In the genomic region with DNA sequence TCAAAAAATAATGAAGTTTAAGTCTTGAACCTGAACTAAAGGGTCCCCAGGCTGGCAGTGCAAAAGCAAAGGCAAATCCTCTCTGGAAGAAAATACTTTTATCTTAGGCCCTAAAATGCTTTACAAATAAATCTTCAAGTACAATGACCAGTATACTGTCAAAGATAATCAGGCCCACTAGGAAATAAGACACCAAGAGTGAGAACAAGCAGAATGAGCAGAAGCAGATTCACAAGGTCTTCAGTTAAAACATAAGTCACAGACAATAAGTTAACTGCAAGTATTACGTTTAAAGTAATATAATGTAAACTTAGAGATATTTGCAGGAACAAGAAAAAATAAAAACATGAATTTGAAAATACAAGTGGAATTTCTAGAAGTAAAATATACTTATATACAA, we compare ENCODE assay signal across 26 cellular contexts. TPM values are rescaled to one million over a fixed set of nuclear protein-coding genes. Genes with fewer than 3 reads are reported as not detected.
DNase-seq lines count a peak whose midpoint lies in the region; ATAC-seq, FAIRE-seq and TF ChIP-seq lines count a peak whose summit lies in the region.
"Had no signal": no experiment of that assay in that cellular context is flagged by ENCODE, and none has a peak within 500 bp of the region (broad histone marks: within the 10 kb centered on the region; RNA-seq: fewer than 3 reads in every experiment).

No MANE protein-coding gene starts in this region.

- POLR2A ChIA-PET in K562 (lab: Yijun Ruan, JAX), result interaction anchor here (1.0 kb wide), 1 partner anchor 8 kb away, joined by 3 read pairs; no protein-coding TSS in a partner anchor

- H3K27me3 Mint-ChIP-seq in GM23338 (ENCODE audit: insufficient read depth, low read depth, poor library complexity), result peaks cover 2% of the 10 kb centered on the region

- no peak overlapping the region for H3K4me2 ChIP-seq in GM23338
- H3K4me2 ChIP-seq in K562 (ENCODE audit: insufficient read depth, low read length), result no peak overlapping the region
- H3K4me2 ChIP-seq: A549 had no signal

- no peaks in the 10 kb centered on the region for H4K20me1 ChIP-seq in GM23338 (replicated peaks; ENCODE audit: insufficient read depth)
- H4K20me1 ChIP-seq in K562 (replicated peaks; ENCODE audit: control insufficient read depth, insufficient read depth, low read length), result no peaks in the 10 kb centered on the region
- H4K20me1 ChIP-seq: BLaER1 treated with 17β-estradiol and CSF1 and Interleukin-3, amounts not matched to agents 10 nM and 100 nM had no signal

- H2AFZ ChIP-seq in GM23338 (no peak overlapping the region), K562 (ENCODE audit: low read depth, low read length) (no peak overlapping the region)

- CTCF ChIA-PET in K562 (lab: Yijun Ruan, JAX; ENCODE audit: low intra/inter-chr PET ratio), result no interaction called here

- TF ChIP-seq CTCF in heart left ventricle (IDR thresholded peaks at IDR 0.05) (no peak), GM23338 (conservative IDR thresholded peaks at IDR 0.05; ENCODE audit: low read depth in 2 of 2) (no peak), K562 (IDR thresholded peaks at IDR 0.05 in 2 of 3, conservative IDR thresholded peaks at IDR 0.05 in 1 of 3; ENCODE audit: insufficient read depth in 2 of 3, low read depth in 1 of 3, low read length in 3 of 3) (no peak), tibial artery (IDR thresholded peaks at IDR 0.05) (no peak)

- intact Hi-C loops in heart left ventricle (cut with DNase I), result no loop called here
- intact Hi-C loops in Right ventricle myocardium superior (cut with DNase I), result no loop called here
- intact Hi-C loops in K562 (cut with micrococcal nuclease), result no loop called here
- intact Hi-C loops in tibial artery (cut with DNase I; ENCODE audit: low total_unique reads), result no loop called here

- H3K27ac Mint-ChIP-seq in GM23338, result peak overlapping the region; percentile 78; the same call in 1 of the 2 replicates
- H3K27ac Mint-ChIP-seq: CD14-positive monocyte; CD4-positive, alpha-beta T cell; CD8-positive, alpha-beta memory T cell; HFFc6 had no signal

- TF ChIP-seq POLR2A in heart left ventricle (IDR thresholded peaks at IDR 0.05) (no peak), K562 (conservative IDR thresholded peaks at IDR 0.05) (no peak)

- H3K36me3 ChIP-seq in heart left ventricle, result no peaks in the 10 kb centered on the region
- H3K36me3 ChIP-seq in GM23338 (ENCODE audit: insufficient read depth), result no peaks in the 10 kb centered on the region
- H3K36me3 ChIP-seq in K562 (ENCODE audit: control insufficient read depth, insufficient read depth, low read length), result no peaks in the 10 kb centered on the region
- H3K36me3 ChIP-seq in tibial artery, result no peaks in the 10 kb centered on the region
- H3K36me3 ChIP-seq: BE2C; BLaER1 treated with 17β-estradiol and CSF1 and Interleukin-3, amounts not matched to agents 10 nM and 100 nM; HAP-1 had no signal

- no peak overlapping the region for H3K9ac ChIP-seq in K562 (ENCODE audit: insufficient read depth in 1 of 2, low read depth in 2 of 2, low read length in 2 of 2)
- H3K9ac ChIP-seq: BLaER1 treated with 17β-estradiol and CSF1 and Interleukin-3, amounts not matched to agents 10 nM and 100 nM had no signal

- H3F3A ChIP-seq in GM23338 (replicated peaks; ENCODE audit: low read depth), result no peaks in the 10 kb centered on the region

- DNase-seq in heart left ventricle (no peak), Right ventricle myocardium superior (no peak), GM23338 (ENCODE audit: low spot score) (no peak), K562 (ENCODE audit: extremely low read depth in 1 of 4, low spot score in 3 of 4) (no peak), tibial artery (no peak)
- DNase-seq in activated CD4-positive, alpha-beta T cell treated with anti-CD3 and anti-CD28 coated beads, Interleukin-2, amount 50 U/mL, for 48 hours, result no peak
- DNase-seq: 8988T; ACHN; AML-193; BE2C; CD4-positive, alpha-beta T cell; CD8-positive, alpha-beta memory T cell; DMS 273 treated with DMSO at 0.1 percent for 48 hours; DMS79; EL; GDM1; GOT3; HFFc6 had no signal

- no peak for FAIRE-seq in K562 (lab: Jason Lieb, UNC)
- FAIRE-seq: A549, D721Med, GM12878, H54 had no signal

- WGBS in heart left ventricle, 4 donors, result 68 to 78% (median 72%) methylated on average over 1 of the region's 1 CpG
- 10% methylated on average over 1 of the region's 1 CpG for WGBS in K562 (ENCODE audit: insufficient coverage, low coverage, missing lambda C conversion rate)

- peaks cover 24% of the 10 kb centered on the region for H3K4me1 Mint-ChIP-seq in GM23338
- H3K4me1 Mint-ChIP-seq: CD14-positive monocyte; CD8-positive, alpha-beta memory T cell had no signal

- H3K9me3 ChIP-seq in heart left ventricle (no peaks in the 10 kb centered on the region), K562 (replicated peaks; ENCODE audit: control insufficient read depth, insufficient read depth, low read depth, low read length) (no peaks in the 10 kb centered on the region), tibial artery (no peaks in the 10 kb centered on the region)
- H3K9me3 ChIP-seq: A549, BE2C, HAP-1 had no signal

- no peaks in the 10 kb centered on the region for H3K9me3 Mint-ChIP-seq in GM23338
- H3K9me3 Mint-ChIP-seq: CD8-positive, alpha-beta memory T cell; HFFc6 had no signal

- no peak for ATAC-seq in heart left ventricle
- ATAC-seq in Right ventricle myocardium superior (ENCODE audit: poor library complexity), result no peak
- ATAC-seq in GM23338, result no peak
- ATAC-seq in K562, result no peak
- ATAC-seq in GM18868 (IDR thresholded peaks at IDR 0.05; ENCODE audit: unreplicated experiment), result no peak
- ATAC-seq: A549, GM12878 had no signal

- H3K79me2 ChIP-seq in GM23338 (replicated peaks; ENCODE audit: insufficient read depth) (no peaks in the 10 kb centered on the region), K562 (ENCODE audit: control insufficient read depth, insufficient read depth, low read length) (no peaks in the 10 kb centered on the region)

- no peak for TF ChIP-seq RAD21 in K562 (CRISPR knock-in tag; conservative IDR thresholded peaks at IDR 0.05 in 1 of 2, IDR thresholded peaks at IDR 0.05 in 1 of 2)

- H3K27me3 ChIP-seq in heart left ventricle, result no peaks in the 10 kb centered on the region
- no peaks in the 10 kb centered on the region for H3K27me3 ChIP-seq in GM23338 (ENCODE audit: insufficient read depth)
- H3K27me3 ChIP-seq in K562 (ENCODE audit: control insufficient read depth in 2 of 2, insufficient read depth in 2 of 2, low read length in 2 of 2), result no peaks in the 10 kb centered on the region
- no peaks in the 10 kb centered on the region for H3K27me3 ChIP-seq in tibial artery
- H3K27me3 ChIP-seq: BE2C; BLaER1 treated with 17β-estradiol and CSF1 and Interleukin-3, amounts not matched to agents 10 nM and 100 nM had no signal

- BruUV-seq in K562 (replicated peaks; lab: Mats Ljungman, UMichigan), result no TSS peak

- H3K9me2 ChIP-seq in GM23338 (ENCODE audit: insufficient read depth), result no peaks in the 10 kb centered on the region

- in situ Hi-C loops in K562 (cut with MboI), result no loop called here

- no peak overlapping the region for H3K4me3 ChIP-seq in heart left ventricle
- H3K4me3 ChIP-seq in GM23338, result no peak overlapping the region
- H3K4me3 ChIP-seq in K562, result no peak overlapping the region
- no peak overlapping the region for H3K4me3 ChIP-seq in tibial artery
- H3K4me3 ChIP-seq: A549; BLaER1 treated with 17β-estradiol and CSF1 and Interleukin-3, amounts not matched to agents 10 nM and 100 nM; GM12878; HAP-1 had no signal

- H3K36me3 Mint-ChIP-seq in GM23338 (ENCODE audit: low read depth), result no peaks in the 10 kb centered on the region
- H3K36me3 Mint-ChIP-seq: CD14-positive monocyte; CD8-positive, alpha-beta memory T cell had no signal

- H3K4me3 Mint-ChIP-seq in GM23338, result no peak overlapping the region
- H3K4me3 Mint-ChIP-seq: CD14-positive monocyte; CD4-positive, alpha-beta T cell; CD8-positive, alpha-beta memory T cell; HFFc6 had no signal

- H3K27ac ChIP-seq in heart left ventricle, result peak overlapping the region in 8 of 12 donors; percentile 17 to 72 (median 61)
- H3K27ac ChIP-seq in GM23338 (ENCODE audit: low read depth), result no peak overlapping the region
- no peak overlapping the region for H3K27ac ChIP-seq in K562 (ENCODE audit: extremely low read depth, low read depth, low read length)
- H3K27ac ChIP-seq in tibial artery, result peak overlapping the region; percentile 55 to 63
- H3K27ac ChIP-seq: A549; BLaER1 treated with 17β-estradiol and CSF1 and Interleukin-3, amounts not matched to agents 10 nM and 100 nM had no signal

- no peak for TF ChIP-seq EP300 in K562 (IDR thresholded peaks at IDR 0.05; ENCODE audit: low read length)

- H3K4me1 ChIP-seq in heart left ventricle, result peaks cover 0 to 22% (median 0%) of the 10 kb centered on the region in 12 donors
- peaks cover 3% of the 10 kb centered on the region; the same call in 1 of the 2 replicates for H3K4me1 ChIP-seq in GM23338 (ENCODE audit: insufficient read depth)
- H3K4me1 ChIP-seq in K562 (replicated peaks in 1 of 2; ENCODE audit: control insufficient read depth in 2 of 2, insufficient read depth in 2 of 2, low read length in 2 of 2), result peaks cover 5 to 18% of the 10 kb centered on the region in 2 experiments; a peak in 4 of 5 replicates
- H3K4me1 ChIP-seq in tibial artery, result peaks cover 0 to 21% (median 2%) of the 10 kb centered on the region in 4 donors
- H3K4me1 ChIP-seq: A549; BLaER1 treated with 17β-estradiol and CSF1 and Interleukin-3, amounts not matched to agents 10 nM and 100 nM had no signal

- H3K9me1 ChIP-seq in K562 (ENCODE audit: control insufficient read depth, insufficient read depth, low read length), result no peaks in the 10 kb centered on the region

RNA-seq across cellular contexts. Expression of gene IGSF10, which starts 42.2 kb away (rescaled TPM):
- total RNA-seq in heart left ventricle (1 to 10 TPM in 7 of 9 donors, under 1 TPM in 2; 0.53 to 8.8 (median 1.6) TPM), Right ventricle myocardium superior (2.6 TPM), K562 (2014; rRNA removed) (0.27 and 0.37 TPM in 2 replicates), K562 (2014; rRNA removed; fragmentation: Illumina TruSeq; extraction: Trizol) (0.40 and 0.73 TPM in 2 replicates), K562 (2015; rRNA removed; fragmentation: Illumina TruSeq; extraction: Trizol) (0.36 and 0.41 TPM in 2 replicates), K562 (2021) (0.33 and 0.63 TPM in 2 replicates)
- polyA plus RNA-seq in heart left ventricle (under 1 TPM; 0.36 to 0.88 TPM), GM23338 (2016; fragmentation: Nextera tagmentation; extraction: Ambion mirVana) (0.24 and 0.50 TPM in 2 replicates), K562 (2011; rRNA removed) (1.2 and 2.1 TPM in 2 replicates), K562 (2014; fragmentation: Illumina TruSeq; extraction: Trizol) (0.47 and 0.62 TPM in 2 replicates), K562 (2014; fragmentation: Nextera tagmentation; extraction: Ambion mirVana) (under 1 TPM; 0.11 to 0.42 TPM), K562 (2014; rRNA removed) (0.34 and 0.73 TPM in 2 replicates)
- 0.94 and 1.4 TPM in 2 replicates for total RNA-seq in GM23338 (2014; rRNA removed; shearing (Covaris generic))
- total RNA-seq in K562 (2011; cell fraction: chromatin; rRNA removed; ENCODE audit: low replicate concordance), result 1.4 and 4.1 TPM in 2 replicates
- 1.5 and 1.7 TPM in 2 replicates for total RNA-seq in K562 (2011; cell fraction: nucleolus; rRNA removed)
- total RNA-seq in K562 (2011; cell fraction: nucleoplasm; rRNA removed), result 2.6 and 3.1 TPM in 2 replicates
- polyA plus RNA-seq in K562 (2011; cell fraction: cytosol; rRNA removed), result 0.30 and 1.2 TPM in 2 replicates
- 2.8 and 8.3 TPM in 2 replicates for polyA plus RNA-seq in K562 (2011; cell fraction: nucleus; rRNA removed)
- polyA plus RNA-seq in K562 (2012), result 0.31 and 0.47 TPM in 2 replicates
- 1.4 and 3.3 TPM in 2 replicates for polyA minus RNA-seq in K562 (2011; rRNA and poly(A)+ RNA removed)
- 0.48 and 1.8 TPM in 2 replicates for polyA minus RNA-seq in K562 (2011; cell fraction: cytosol; rRNA and poly(A)+ RNA removed)
- polyA minus RNA-seq in K562 (2011; cell fraction: nucleus; rRNA and poly(A)+ RNA removed), result 1.1 and 4.2 TPM in 2 replicates
- total RNA-seq: CD4-positive, alpha-beta T cell; CD8-positive, alpha-beta memory T cell had no signal
- polyA plus RNA-seq: CD8-positive, alpha-beta memory T cell had no signal

Comparison
In these comparisons a context has a peak if more than half of its experiments do, and no peak if none do; other contexts are left out.
1. H3K27ac ChIP-seq: peak in heart left ventricle (8 of 12) and tibial artery (2 of 2); none in GM23338 (single experiment) and K562 (single experiment).